ENCODE assay signal across 8 cellular contexts in the genomic region with DNA sequence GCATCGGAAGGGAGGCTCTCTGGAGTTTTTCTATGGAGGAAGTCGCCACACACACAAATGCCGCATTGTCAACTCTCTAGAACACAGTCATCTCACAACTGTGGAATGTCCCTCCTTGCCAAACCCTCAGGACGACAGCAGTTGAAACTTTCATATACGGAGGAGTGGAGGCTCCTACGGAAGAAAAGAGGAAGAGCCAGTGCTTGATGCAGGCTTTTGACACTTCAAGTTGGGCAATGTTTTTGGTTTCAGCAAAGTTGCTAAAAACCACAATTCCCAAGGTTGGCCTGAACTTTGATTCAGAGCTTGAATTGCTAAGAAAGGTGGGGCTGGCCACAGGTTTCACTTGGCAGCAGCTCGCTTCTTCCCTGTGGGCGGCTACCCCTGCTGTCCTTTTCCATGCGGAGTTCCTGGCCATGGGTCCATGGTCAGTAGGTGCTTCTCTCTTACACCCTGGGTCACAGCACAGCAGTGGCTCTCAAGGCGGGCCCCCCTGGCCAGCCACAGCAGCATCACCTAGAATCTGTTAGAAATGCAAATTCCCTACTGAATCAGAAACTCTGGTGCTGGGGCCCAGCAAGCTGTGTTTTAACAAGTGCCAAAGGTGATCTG.
DNase-seq lines count a peak whose midpoint lies in the region; ATAC-seq, FAIRE-seq and TF ChIP-seq lines count a peak whose summit lies in the region.

No MANE protein-coding gene starts in this region.

- H3K9me3 ChIP-seq in RWPE2 (ENCODE audit: severe bottlenecking): no peaks in the 10 kb centered on the region
- no peaks in the 10 kb centered on the region for H3K9me3 ChIP-seq in left lung
- no peaks in the 10 kb centered on the region for H3K9me3 ChIP-seq in WERI-Rb-1 (ENCODE audit: severe bottlenecking)
- no peaks in the 10 kb centered on the region for H3K9me3 ChIP-seq in HepG2 (ENCODE audit: low read length)

- H2AFZ ChIP-seq in HepG2 (ENCODE audit: low read length): no peak overlapping the region

- no peaks in the 10 kb centered on the region for H3K36me3 ChIP-seq in RWPE2 (ENCODE audit: low read depth)
- no peaks in the 10 kb centered on the region for H3K36me3 ChIP-seq in left lung
- H3K36me3 ChIP-seq in WERI-Rb-1: no peaks in the 10 kb centered on the region
- no peaks in the 10 kb centered on the region for H3K36me3 ChIP-seq in HepG2 (replicated peaks in 1 of 2; ENCODE audit: control insufficient read depth in 1 of 2, insufficient read depth in 2 of 2, low read length in 2 of 2)

- no peaks in the 10 kb centered on the region for H4K20me1 ChIP-seq in HepG2 (ENCODE audit: insufficient read depth, low read length)

- peak; percentile 71 for ATAC-seq in HG02885 (IDR thresholded peaks at IDR 0.05; ENCODE audit: poor library complexity, unreplicated experiment)
- peak; percentile 74 for ATAC-seq in RWPE2 (ENCODE audit: low read depth)
- ATAC-seq in left lung: peak; percentile 87
- no peak for ATAC-seq in HepG2

- H3K27ac ChIP-seq in RWPE2 (ENCODE audit: poor library complexity, severe bottlenecking) (no peak overlapping the region), left lung (peak overlapping the region in 1 of 2 donors; percentile 48), WERI-Rb-1 (no peak overlapping the region), HepG2 (ENCODE audit: extremely low read length, insufficient read depth, low read length) (no peak overlapping the region)

- in situ Hi-C loops in HepG2 (cut with HindIII; ENCODE audit: extremely low pct_ligation_motif_present, low pct_unique_long_range_greater_than_20kb): no loop called here

- 38% methylated on average over 7 of the region's 10 CpGs for WGBS in HepG2 (ENCODE audit: low lambda C conversion rate)

- CTCF ChIA-PET in HepG2 (lab: Yijun Ruan, JAX; ENCODE audit: low intra/inter-chr PET ratio, low total read pairs): no interaction called here

- H3K4me1 ChIP-seq in RWPE2 (ENCODE audit: insufficient read depth, poor library complexity, severe bottlenecking) (peaks cover 5% of the 10 kb centered on the region), left lung (peaks cover 0 to 17% of the 10 kb centered on the region in 2 donors), HepG2 (ENCODE audit: insufficient read depth, low read length) (no peaks in the 10 kb centered on the region)

- no peak for FAIRE-seq in HepG2 (lab: Jason Lieb, UNC)

- H3K4me3 ChIP-seq in RWPE2 (ENCODE audit: severe bottlenecking): no peak overlapping the region
- no peak overlapping the region for H3K4me3 ChIP-seq in left lung
- no peak overlapping the region for H3K4me3 ChIP-seq in WERI-Rb-1 (ENCODE audit: low read depth, low read length)
- no peak overlapping the region for H3K4me3 ChIP-seq in HepG2 (replicated peaks in 1 of 3; ENCODE audit: insufficient read depth in 1 of 3, low read depth in 2 of 3, low read length in 3 of 3)

- H3K27me3 ChIP-seq in RWPE2 (ENCODE audit: insufficient read depth, poor library complexity, severe bottlenecking) (no peaks in the 10 kb centered on the region), left lung (peaks cover 0 to 9% of the 10 kb centered on the region in 2 donors), WERI-Rb-1 (ENCODE audit: insufficient read depth, low read depth, severe bottlenecking) (no peaks in the 10 kb centered on the region), HepG2 (ENCODE audit: control insufficient read depth in 1 of 2, insufficient read depth in 2 of 2, low read length in 2 of 2) (no peaks in the 10 kb centered on the region; a peak in 1 of 5 replicates)

- BruUV-seq in HepG2 (replicated peaks; lab: Mats Ljungman, UMichigan): no TSS peak

- intact Hi-C loops in left lung (cut with DNase I): no loop called here
- intact Hi-C loops in HepG2 (cut with micrococcal nuclease; ENCODE audit: unreplicated experiment): no loop called here

- no peak overlapping the region for H3K4me2 ChIP-seq in HepG2 (ENCODE audit: low read depth, low read length)

- no peak for TF ChIP-seq POLR2A in HepG2 (IDR thresholded peaks at IDR 0.05; ENCODE audit: insufficient read depth in 1 of 2, low read depth in 2 of 2, low read length in 2 of 2)

- POLR2A ChIA-PET in HepG2 (lab: Yijun Ruan, JAX): interaction anchor here (0.6 kb wide), 1 partner anchor 909 kb away, joined by 3 read pairs; no protein-coding TSS in a partner anchor

- TF ChIP-seq CTCF in RWPE2 (IDR thresholded peaks at IDR 0.05; ENCODE audit: poor library complexity, severe bottlenecking) (no peak), left lung (IDR thresholded peaks at IDR 0.05) (no peak), WERI-Rb-1 (IDR thresholded peaks at IDR 0.05; ENCODE audit: low read depth, low read length) (no peak), HepG2 (CRISPR knock-in tag; IDR thresholded peaks at IDR 0.05) (no peak)

- peak; percentile 70 for DNase-seq in activated CD8-positive, alpha-beta memory T cell treated with anti-CD3 and anti-CD28 coated beads for 24 hours
- DNase-seq in activated CD8-positive, alpha-beta memory T cell treated with anti-CD3 and anti-CD28 coated beads, Interleukin-2, amount 50 U/mL, for 4 hours: no peak
- DNase-seq in RWPE2 (ENCODE audit: low spot score) (no peak), left lung (no peak), SW 1271 (lab: John Stamatoyannopoulos, UW) (no peak), WERI-Rb-1 (no peak), HepG2 (ENCODE audit: low spot score) (no peak)

- TF ChIP-seq RAD21 in HepG2 (CRISPR knock-in tag; IDR thresholded peaks at IDR 0.05): no peak

- H3K9ac ChIP-seq in HepG2 (ENCODE audit: insufficient read depth, low read depth, low read length): no peak overlapping the region

- TF ChIP-seq EP300 in HepG2 (IDR thresholded peaks at IDR 0.05; ENCODE audit: low read depth in 2 of 2, low read length in 2 of 2): no peak
- no peak for TF ChIP-seq EP300 in HepG2 (CRISPR knock-in tag; IDR thresholded peaks at IDR 0.05; ENCODE audit: borderline replicate concordance)

- no peaks in the 10 kb centered on the region for H3K79me2 ChIP-seq in HepG2 (ENCODE audit: insufficient read depth, low read length)

TF ChIP-seq in HepG2, 621 proteins besides CTCF, POLR2A, EP300 and RAD21:
- TF ChIP-seq ZNF274 (CRISPR knock-in tag; IDR thresholded peaks at IDR 0.05) (no peak), ZNF44 (CRISPR knock-in tag; IDR thresholded peaks at IDR 0.05) (no peak), PAWR (CRISPR knock-in tag; IDR thresholded peaks at IDR 0.05; ENCODE audit: borderline replicate concordance) (no peak), XBP1 (CRISPR knock-in tag; IDR thresholded peaks at IDR 0.05) (no peak), AKNA (CRISPR knock-in tag; IDR thresholded peaks at IDR 0.05; ENCODE audit: borderline replicate concordance) (no peak), MZF1 (CRISPR knock-in tag; IDR thresholded peaks at IDR 0.05; ENCODE audit: borderline replicate concordance) (no peak), MYC (CRISPR knock-in tag; IDR thresholded peaks at IDR 0.05; ENCODE audit: borderline replicate concordance) (no peak), SRSF4 (IDR thresholded peaks at IDR 0.05; ENCODE audit: low read depth, low read length, poor library complexity, severe bottlenecking) (no peak), ZNF720 (CRISPR knock-in tag; IDR thresholded peaks at IDR 0.05) (no peak), SATB2 (CRISPR knock-in tag; IDR thresholded peaks at IDR 0.05) (no peak)
